23 cellular contexts compared by ENCODE assay signal in the genomic region with DNA sequence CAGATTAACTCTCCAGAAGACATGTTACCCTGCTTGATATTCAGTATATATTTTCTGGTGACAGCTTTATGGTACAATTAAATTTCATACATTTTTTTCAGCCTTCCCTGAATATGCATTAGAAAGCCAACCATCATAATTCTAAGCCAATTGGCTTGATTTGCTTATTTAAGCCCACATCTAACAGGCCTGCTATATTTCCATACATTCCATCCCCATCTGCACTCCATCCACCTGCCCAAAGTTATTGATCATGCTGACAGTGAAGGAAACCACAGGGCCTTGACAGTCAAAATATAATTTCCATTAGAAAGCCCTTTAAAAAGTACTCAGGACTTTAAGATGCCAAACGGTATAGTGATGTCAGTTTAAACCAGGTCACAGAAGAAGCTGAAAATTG.
"Had no signal": no experiment of that assay in that cellular context is flagged by ENCODE, and none has a peak within 500 bp of the region (broad histone marks: within the 10 kb centered on the region; RNA-seq: fewer than 3 reads in every experiment).

No MANE protein-coding gene starts in this region.

- H3K4me1 Mint-ChIP-seq: immature natural killer cell; natural killer cell; stimulated activated effector memory CD8-positive, alpha-beta T cell treated with anti-CD3 and anti-CD28 coated beads, Interleukin-12 subunit alpha, Interleukin-12 subunit beta, amount 100 ng/mL, for 72 hours had no signal

- H3K4me3 ChIP-seq: coronary artery, lower lobe of right lung, prostate gland, right atrium auricular region, sigmoid colon, stomach, thyroid gland, vagina had no signal

- H3K36me3 ChIP-seq: lower lobe of right lung, prostate gland, right atrium auricular region, sigmoid colon, stomach, thyroid gland, vagina had no signal

- DNase-seq: effector memory CD8-positive, alpha-beta T cell; erythroblast; hypothalamus; immature natural killer cell; islet precursor cell; left ventricle myocardium superior; lower lobe of right lung; natural killer cell; nucleus accumbens; sigmoid colon; stimulated activated CD4-positive, alpha-beta T cell treated with anti-CD3 and anti-CD28 coated beads, Interleukin-2, amount 100 ng/mL, for 24 hours; stimulated activated CD4-positive, alpha-beta T cell treated with anti-CD3 and anti-CD28 coated beads, Interleukin-4, amount 100 ng/mL, for 24 hours; stimulated activated naive CD4-positive, alpha-beta T cell treated with Interleukin-2 at 50 U/mL for 16 hours; stomach; thyroid gland; trophoblast cell had no signal

- H3K4me1 ChIP-seq: lower lobe of right lung, prostate gland, right atrium auricular region, sigmoid colon, stomach, thyroid gland, vagina had no signal

- H3K9me3 ChIP-seq: lower lobe of right lung, prostate gland, right atrium auricular region, sigmoid colon, stomach, thyroid gland, vagina had no signal

- FAIRE-seq: endometrium, frontal cortex had no signal

- H3K27ac ChIP-seq: coronary artery, lower lobe of right lung, prostate gland, right atrium auricular region, sigmoid colon, stomach, thyroid gland, vagina had no signal

- H3K4me3 Mint-ChIP-seq: effector memory CD8-positive, alpha-beta T cell; immature natural killer cell; natural killer cell; stimulated activated effector memory CD8-positive, alpha-beta T cell treated with anti-CD3 and anti-CD28 coated beads, Interleukin-12 subunit alpha, Interleukin-12 subunit beta, amount 100 ng/mL, for 72 hours had no signal

- H3K36me3 Mint-ChIP-seq: immature natural killer cell; natural killer cell; stimulated activated effector memory CD8-positive, alpha-beta T cell treated with anti-CD3 and anti-CD28 coated beads, Interleukin-12 subunit alpha, Interleukin-12 subunit beta, amount 100 ng/mL, for 72 hours had no signal

- ATAC-seq: effector memory CD8-positive, alpha-beta T cell; left ventricle myocardium superior; lower lobe of right lung; natural killer cell; stimulated activated effector memory CD8-positive, alpha-beta T cell treated with anti-CD3 and anti-CD28 coated beads, Interleukin-12 subunit alpha, Interleukin-12 subunit beta, amount 100 ng/mL, for 72 hours had no signal

- H3K27me3 ChIP-seq: right atrium auricular region, sigmoid colon, thyroid gland, vagina had no signal

- H3K9me3 Mint-ChIP-seq: effector memory CD8-positive, alpha-beta T cell; natural killer cell; stimulated activated effector memory CD8-positive, alpha-beta T cell treated with anti-CD3 and anti-CD28 coated beads, Interleukin-12 subunit alpha, Interleukin-12 subunit beta, amount 100 ng/mL, for 72 hours had no signal

- H3K27ac Mint-ChIP-seq: effector memory CD8-positive, alpha-beta T cell; immature natural killer cell; natural killer cell; stimulated activated effector memory CD8-positive, alpha-beta T cell treated with anti-CD3 and anti-CD28 coated beads, Interleukin-12 subunit alpha, Interleukin-12 subunit beta, amount 100 ng/mL, for 72 hours had no signal
